In the genomic region with DNA sequence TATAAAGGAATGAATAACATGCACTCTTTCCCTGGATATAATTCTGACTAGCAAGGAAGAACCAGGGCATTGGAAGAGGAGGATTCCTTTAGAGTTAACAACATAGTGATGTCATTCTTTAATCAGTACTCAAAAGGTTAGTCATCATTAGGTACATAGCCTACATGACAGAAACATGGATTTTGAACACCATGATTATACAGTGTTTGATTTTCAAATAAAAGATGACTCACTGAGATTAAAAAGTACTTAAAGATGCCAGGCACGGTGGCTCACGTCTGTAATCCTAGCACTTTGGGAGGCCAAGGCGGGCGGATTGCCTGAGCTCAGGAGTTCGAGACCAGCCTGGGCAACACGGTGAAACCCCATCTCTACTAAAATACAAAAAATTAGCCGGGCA, we compare ENCODE assay signal across 11 cellular contexts. TPM values are rescaled to one million over a fixed set of nuclear protein-coding genes. Genes with fewer than 3 reads are reported as not detected.
DNase-seq lines count a peak whose midpoint lies in the region; FAIRE-seq and TF ChIP-seq lines count a peak whose summit lies in the region.
"Not testable (repeated sequence)": the region's sequence is repeated elsewhere in the genome, so short reads cannot be mapped to it uniquely, and the experiment has no call there.
"Had no signal": no experiment of that assay in that cellular context is flagged by ENCODE, and none has a peak within 500 bp of the region (broad histone marks: within the 10 kb centered on the region; RNA-seq: fewer than 3 reads in every experiment).

No MANE protein-coding gene starts in this region.

- not testable (repeated sequence) for H3K9me1 ChIP-seq in keratinocyte (ENCODE audit: control insufficient read depth, extremely low read depth, insufficient read depth, low read length)

- not testable (repeated sequence) for TF ChIP-seq CTCF in PC-9 (conservative IDR thresholded peaks at IDR 0.05); astrocyte of the cerebellum (IDR thresholded peaks at IDR 0.05; ENCODE audit: low read depth, low read length, missing control alignments); keratinocyte (optimal IDR thresholded peaks at IDR 0.05 in 1 of 3, IDR thresholded peaks at IDR 0.05 in 1 of 3, conservative IDR thresholded peaks at IDR 0.05 in 1 of 3; ENCODE audit: extremely low read depth in 1 of 3, insufficient read depth in 2 of 3, low read length in 3 of 3)

- 0 out of 2 replicates have a peak overlapping the region, but pooled peaks have one; percentile 9 for H3K27ac ChIP-seq in PC-9
- peak overlapping the region; percentile 58 for H3K27ac ChIP-seq in epithelial cell of prostate
- not testable (repeated sequence) for H3K27ac ChIP-seq in keratinocyte (ENCODE audit: control insufficient read depth, insufficient read depth, low read length)

- not testable (repeated sequence) for H4K20me1 ChIP-seq in PC-9 (ENCODE audit: insufficient read depth); keratinocyte (ENCODE audit: control insufficient read depth, extremely low read depth, insufficient read depth, low read length)

- in situ Hi-C loops in astrocyte of the cerebellum (cut with HindIII; ENCODE audit: low sequenced_read_pairs): not testable (repeated sequence)

- not testable (repeated sequence) for H3K27me3 ChIP-seq in PC-9 (ENCODE audit: insufficient read depth, low read depth); keratinocyte (ENCODE audit: control insufficient read depth, extremely low read depth, insufficient read depth, low read length)

- H3K4me1 ChIP-seq in PC-9 (replicated peaks; ENCODE audit: insufficient read depth): not testable (repeated sequence)
- H3K4me1 ChIP-seq in keratinocyte (ENCODE audit: control insufficient read depth, extremely low read depth, insufficient read depth, low read length): peaks cover 10% of the 10 kb centered on the region

- not testable (repeated sequence) for H3K9ac ChIP-seq in keratinocyte (ENCODE audit: control insufficient read depth, extremely low read depth, insufficient read depth, low read length)

- not testable (repeated sequence) for H3K36me3 ChIP-seq in PC-9 (ENCODE audit: low read depth)
- peaks cover 8 to 18% of the 10 kb centered on the region in 2 experiments for H3K36me3 ChIP-seq in keratinocyte (ENCODE audit: control insufficient read depth in 2 of 2, extremely low read depth in 1 of 2, insufficient read depth in 2 of 2, low read length in 2 of 2)

- peaks cover 14% of the 10 kb centered on the region for H3F3A ChIP-seq in PC-9 (ENCODE audit: insufficient read depth, low read depth)

- BruUV-seq in PC-9 (replicated peaks; lab: Mats Ljungman, UMichigan): not testable (repeated sequence)

- H3K79me2 ChIP-seq in PC-9 (ENCODE audit: low read depth): not testable (repeated sequence)
- H3K79me2 ChIP-seq in keratinocyte (ENCODE audit: control insufficient read depth, insufficient read depth, low read length): peaks cover 15% of the 10 kb centered on the region

- peak; percentile 94 for FAIRE-seq in keratinocyte (lab: Jason Lieb, UNC)

- intact Hi-C loops in PC-9 (cut with micrococcal nuclease; ENCODE audit: unreplicated experiment): loop anchor here (10.0 kb wide), 1 partner anchor 63 kb away; no protein-coding TSS in a partner anchor

- POLR2A ChIA-PET in PC-9 (lab: Charles Lee; ENCODE audit: unreplicated experiment): interaction anchor here (0.6 kb wide), 1 partner anchor 1142 kb away, joined by 3 read pairs; no protein-coding TSS in a partner anchor

- CTCF ChIA-PET in PC-9 (lab: Charles Lee): interaction anchor here (0.9 kb wide), 1 partner anchor 230 kb away, joined by 4 read pairs; no protein-coding TSS in a partner anchor

- DNase-seq in DMS53 treated with DMSO at 0.1 percent for 48 hours (lab: John Stamatoyannopoulos, UW; ENCODE audit: unreplicated experiment): peak; percentile 93
- peak; percentile 80 for DNase-seq in HS-5 (ENCODE audit: low read depth)
- DNase-seq in PC-9: peak; percentile 3 to 93
- peak; percentile 62 for DNase-seq in astrocyte of the cerebellum (ENCODE audit: low read depth)
- DNase-seq in epithelial cell of prostate (ENCODE audit: low read depth, low spot score): peak; percentile 96
- peak; percentile 88 for DNase-seq in keratinocyte (ENCODE audit: low read depth, low spot score)
- peak; percentile 90 for DNase-seq in non-pigmented ciliary epithelial cell (ENCODE audit: low read depth)

- not testable (repeated sequence) for H3K4me2 ChIP-seq in PC-9; keratinocyte (ENCODE audit: control insufficient read depth, extremely low read depth, insufficient read depth, low read depth, low read length)

- H2AFZ ChIP-seq in PC-9; keratinocyte (ENCODE audit: control insufficient read depth, low read length): not testable (repeated sequence)

- not testable (repeated sequence) for H3K9me3 ChIP-seq in PC-9 (ENCODE audit: insufficient read depth, low read depth); keratinocyte (ENCODE audit: control insufficient read depth, low read depth, low read length)

- H3K9me2 ChIP-seq in PC-9 (ENCODE audit: insufficient read depth): not testable (repeated sequence)

- not testable (repeated sequence) for H3K4me3 ChIP-seq in PC-9; astrocyte of the cerebellum (ENCODE audit: low read depth, low read length); keratinocyte (ENCODE audit: control insufficient read depth in 2 of 3, extremely low read depth in 1 of 3, insufficient read depth in 2 of 3, low read depth in 1 of 3, low read length in 3 of 3)

- dilution Hi-C loops in keratinocyte (cut with MboI; ENCODE audit: extremely low pct_ligation_motif_present, low sequenced_read_pairs): not testable (repeated sequence)

RNA-seq across cellular contexts. Expression of a gene that starts 31.1 kb away (rescaled TPM):
- total RNA-seq in PC-9 (2021): not detected in 2 replicates
- polyA plus RNA-seq in keratinocyte: 92.5 to 116 TPM (median 103 TPM) in 3 replicates
- 133 TPM for polyA plus RNA-seq in keratinocyte (2011; ENCODE audit: low read depth)
- 37.2 and 55.2 TPM in 2 replicates for polyA plus RNA-seq in keratinocyte (2011; cell fraction: cytosol; rRNA removed)
- polyA plus RNA-seq in keratinocyte (2011; cell fraction: nucleus; rRNA removed): 229 and 268 TPM in 2 replicates
- polyA plus RNA-seq in keratinocyte (2012; ENCODE audit: low replicate concordance): 117 and 167 TPM in 2 replicates
- 35.2 to 208 TPM (median 137 TPM) in 3 replicates for polyA minus RNA-seq in keratinocyte
- polyA minus RNA-seq in keratinocyte (2011; cell fraction: cytosol; rRNA and poly(A)+ RNA removed): 111 TPM
- 303 and 604 TPM in 2 replicates for polyA minus RNA-seq in keratinocyte (2011; cell fraction: nucleus; rRNA and poly(A)+ RNA removed)
- total RNA-seq: activated CD4-positive, alpha-beta T cell treated with anti-CD3 and anti-CD28 coated beads, Interleukin-2, amount 10 ng/mL, durations not matched to agents 7 days and 5 days; activated naive CD8-positive, alpha-beta T cell treated with anti-CD3 and anti-CD28 coated beads, Interleukin-2, amount 10 ng/mL, durations not matched to agents 7 days and 5 days; LHCN-M2 had no signal
- polyA plus RNA-seq: CD14-positive monocyte had no signal
